In genomic region chr1:116908266-116908665, GRCh38 we compare ENCODE assay signal across 23 cellular contexts. TPM values are rescaled to one million over a fixed set of nuclear protein-coding genes. Genes with fewer than 3 reads are reported as not detected.
DNase-seq lines count a peak whose midpoint lies in the region; ATAC-seq and TF ChIP-seq lines count a peak whose summit lies in the region.
"Had no signal": no experiment of that assay in that cellular context is flagged by ENCODE, and none has a peak within 500 bp of the region (broad histone marks: within the 10 kb centered on the region; RNA-seq: fewer than 3 reads in every experiment).

No MANE protein-coding gene starts in this region.

- no peak overlapping the region for H3K27ac ChIP-seq in coronary artery
- no peak overlapping the region for H3K27ac ChIP-seq in colonic mucosa
- H3K27ac ChIP-seq: prostate gland, SJCRH30 had no signal

- H3K4me1 ChIP-seq in colonic mucosa, result peaks cover 6% of the 10 kb centered on the region
- H3K4me1 ChIP-seq: prostate gland had no signal

- no peaks in the 10 kb centered on the region for H3K36me3 Mint-ChIP-seq in activated naive CD8-positive, alpha-beta T cell treated with anti-CD3 and anti-CD28 coated beads for 36 hours
- H3K36me3 Mint-ChIP-seq in activated naive CD8-positive, alpha-beta T cell treated with anti-CD3 and anti-CD28 coated beads, Interleukin-2, amount 50 U/mL, for 24 hours (ENCODE audit: low read depth), result no peaks in the 10 kb centered on the region
- H3K36me3 Mint-ChIP-seq in nephron (ENCODE audit: low read depth), result no peaks in the 10 kb centered on the region
- H3K36me3 Mint-ChIP-seq: CD14-positive monocyte had no signal

- H3K27me3 Mint-ChIP-seq in activated naive CD8-positive, alpha-beta T cell treated with anti-CD3 and anti-CD28 coated beads for 36 hours, result peaks cover 9% of the 10 kb centered on the region
- peaks cover 6% of the 10 kb centered on the region for H3K27me3 Mint-ChIP-seq in activated naive CD8-positive, alpha-beta T cell treated with anti-CD3 and anti-CD28 coated beads, Interleukin-2, amount 50 U/mL, for 24 hours
- H3K27me3 Mint-ChIP-seq in nephron (ENCODE audit: low read depth), result no peaks in the 10 kb centered on the region

- H3K4me1 Mint-ChIP-seq in activated naive CD8-positive, alpha-beta T cell treated with anti-CD3 and anti-CD28 coated beads for 36 hours, result peaks cover 2% of the 10 kb centered on the region
- H3K4me1 Mint-ChIP-seq in activated naive CD8-positive, alpha-beta T cell treated with anti-CD3 and anti-CD28 coated beads, Interleukin-2, amount 50 U/mL, for 24 hours, result peaks cover 3% of the 10 kb centered on the region
- peaks cover 7% of the 10 kb centered on the region for H3K4me1 Mint-ChIP-seq in nephron

- H3K27ac Mint-ChIP-seq in activated naive CD8-positive, alpha-beta T cell treated with anti-CD3 and anti-CD28 coated beads for 36 hours, result no peak overlapping the region
- H3K27ac Mint-ChIP-seq in activated naive CD8-positive, alpha-beta T cell treated with anti-CD3 and anti-CD28 coated beads, Interleukin-2, amount 50 U/mL, for 24 hours, result no peak overlapping the region
- peak overlapping the region in 1 of 3 experiments; percentile 95 for H3K27ac Mint-ChIP-seq in nephron
- H3K27ac Mint-ChIP-seq: activated CD4-positive, alpha-beta T cell treated with anti-CD3 and anti-CD28 coated beads, Interleukin-2, amount 10 ng/mL, durations not matched to agents 7 days and 5 days; CD14-positive monocyte had no signal

- no peaks in the 10 kb centered on the region for H3K27me3 ChIP-seq in colonic mucosa
- H3K27me3 ChIP-seq: SJCRH30 had no signal

- no peak for ATAC-seq in activated naive CD8-positive, alpha-beta T cell treated with anti-CD3 and anti-CD28 coated beads, Interleukin-2, amount 50 U/mL, for 24 hours
- ATAC-seq: K562, left colon had no signal

- no peaks in the 10 kb centered on the region for H3K9me3 Mint-ChIP-seq in activated naive CD8-positive, alpha-beta T cell treated with anti-CD3 and anti-CD28 coated beads for 36 hours
- no peaks in the 10 kb centered on the region for H3K9me3 Mint-ChIP-seq in activated naive CD8-positive, alpha-beta T cell treated with anti-CD3 and anti-CD28 coated beads, Interleukin-2, amount 50 U/mL, for 24 hours
- no peaks in the 10 kb centered on the region for H3K9me3 Mint-ChIP-seq in nephron
- H3K9me3 Mint-ChIP-seq: activated CD4-positive, alpha-beta T cell treated with anti-CD3 and anti-CD28 coated beads, Interleukin-2, amount 10 ng/mL, durations not matched to agents 7 days and 5 days had no signal

- H3K9ac ChIP-seq in colonic mucosa (ENCODE audit: low read depth in 2 of 2, low read length in 2 of 2), result no peak overlapping the region

- H3K36me3 ChIP-seq in colonic mucosa, result no peaks in the 10 kb centered on the region
- H3K36me3 ChIP-seq: prostate gland, SJCRH30 had no signal

- no peak for TF ChIP-seq CTCF in coronary artery (IDR thresholded peaks at IDR 0.05)
- TF ChIP-seq CTCF in nephron (IDR thresholded peaks at IDR 0.05; ENCODE audit: unreplicated experiment in 3 of 3), result no peak
- TF ChIP-seq CTCF in GM13977 (IDR thresholded peaks at IDR 0.05; ENCODE audit: extremely low read depth, insufficient read depth, missing control alignments), result no peak
- no peak for TF ChIP-seq CTCF in colonic mucosa (IDR thresholded peaks at IDR 0.05)

- intact Hi-C loops in colonic mucosa (cut with DNase I), result loop anchor here (10.0 kb wide), 1 partner anchor 173 kb away; no protein-coding TSS in a partner anchor

- H3K9me3 ChIP-seq in colonic mucosa, result no peaks in the 10 kb centered on the region
- H3K9me3 ChIP-seq: prostate gland, SJCRH30 had no signal

- H3K4me3 ChIP-seq in coronary artery (no peak overlapping the region), colonic mucosa (no peak overlapping the region)
- H3K4me3 ChIP-seq: K562, prostate gland, SJCRH30 had no signal

- in situ Hi-C loops in GM13977 (cut with MboI; ENCODE audit: low pct_unique_long_range_greater_than_20kb, low sequenced_read_pairs, unreplicated experiment), result no loop called here

- H3K4me3 Mint-ChIP-seq in activated naive CD8-positive, alpha-beta T cell treated with anti-CD3 and anti-CD28 coated beads for 36 hours, result peak overlapping the region; percentile 40
- no peak overlapping the region for H3K4me3 Mint-ChIP-seq in activated naive CD8-positive, alpha-beta T cell treated with anti-CD3 and anti-CD28 coated beads, Interleukin-2, amount 50 U/mL, for 24 hours
- peak overlapping the region; percentile 48 to 70 (median 66) for H3K4me3 Mint-ChIP-seq in nephron

- no peak for DNase-seq in activated naive CD8-positive, alpha-beta T cell treated with anti-CD3 and anti-CD28 coated beads for 36 hours
- DNase-seq in activated naive CD8-positive, alpha-beta T cell treated with anti-CD3 and anti-CD28 coated beads, Interleukin-2, amount 50 U/mL, for 24 hours, result no peak
- DNase-seq in coronary artery (ENCODE audit: low spot score), result peak; percentile 66
- DNase-seq in ureter (ENCODE audit: low spot score), result peak; percentile 37
- DNase-seq in GM13977 (ENCODE audit: low spot score), result no peak
- DNase-seq in anterior cingulate cortex (lab: John Stamatoyannopoulos, UW), result no peak
- DNase-seq in colonic mucosa, result no peak
- DNase-seq: activated CD4-positive, alpha-beta T cell treated with anti-CD3 and anti-CD28 coated beads, Interleukin-2, amount 10 ng/mL, durations not matched to agents 7 days and 5 days; activated naive CD4-positive, alpha-beta T cell; activated T-cell treated with anti-CD3 and anti-CD28 coated beads, Interleukin-2, amount 50 U/mL, for 48 hours; GOT3; left colon; NCI-H1092; NCI-H187; NCI-H446 treated with DMSO at 0.1 percent for 48 hours; SJCRH30; stimulated activated CD4-positive, alpha-beta T cell treated with anti-CD3 and anti-CD28 coated beads, Interleukin-4, amount 100 ng/mL, for 4 hours; SW 1271; trophoblast cell had no signal

RNA-seq across cellular contexts. Expression of gene PTGFRN, which starts 1.4 kb away (rescaled TPM):
- 1 to 10 TPM; 8.7 to 9.4 TPM for total RNA-seq in activated naive CD8-positive, alpha-beta T cell treated with anti-CD3 and anti-CD28 coated beads for 36 hours
- total RNA-seq in ureter, result 103 TPM
- 10 to 100 TPM; 94.9 TPM for total RNA-seq in colonic mucosa

Comparison
In these comparisons a context has a peak if more than half of its experiments do, and no peak if none do; other contexts are left out.
1. DNase-seq: peak in coronary artery (single experiment) and ureter (single experiment); none in activated naive CD8-positive, alpha-beta T cell treated with anti-CD3 and anti-CD28 coated beads for 36 hours (single experiment), activated naive CD8-positive, alpha-beta T cell treated with anti-CD3 and anti-CD28 coated beads, Interleukin-2, amount 50 U/mL, for 24 hours (single experiment), GM13977 (single experiment), anterior cingulate cortex (0 of 58) and colonic mucosa (single experiment).